In the genomic region with DNA sequence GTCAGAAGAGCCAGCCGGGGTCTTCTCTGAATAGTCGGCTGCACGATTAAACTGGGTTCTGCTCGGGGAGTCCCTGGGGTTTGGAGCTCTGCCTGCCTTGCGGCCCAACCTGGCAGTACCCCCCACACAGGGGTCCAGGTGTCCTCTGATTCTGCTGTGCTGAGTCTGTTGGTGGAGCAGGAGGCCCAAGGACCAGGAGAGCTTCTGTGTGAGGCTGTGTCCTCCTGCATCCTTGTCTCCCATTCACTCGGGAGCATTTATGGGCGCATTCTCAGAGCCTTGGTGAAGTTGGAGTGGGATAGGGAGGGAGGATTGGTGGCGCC, we compare ENCODE assay signal across 14 cellular contexts. TPM values are rescaled to one million over a fixed set of nuclear protein-coding genes. Genes with fewer than 3 reads are reported as not detected.
DNase-seq lines count a peak whose midpoint lies in the region; ATAC-seq and TF ChIP-seq lines count a peak whose summit lies in the region.
"Had no signal": no experiment of that assay in that cellular context is flagged by ENCODE, and none has a peak within 500 bp of the region (broad histone marks: within the 10 kb centered on the region; RNA-seq: fewer than 3 reads in every experiment).

No MANE protein-coding gene starts in this region.

- TF ChIP-seq CTCF in lower lobe of right lung (IDR thresholded peaks at IDR 0.05) = no peak

- H3K4me3 ChIP-seq in Karpas-422 (ENCODE audit: low read length) (peak overlapping the region; percentile 22; the same call in 1 of the 2 replicates), lower lobe of right lung (no peak overlapping the region)
- H3K4me3 ChIP-seq: hepatocyte, testis had no signal

- no peaks in the 10 kb centered on the region for H3K9me2 ChIP-seq in Karpas-422 (replicated peaks; ENCODE audit: insufficient read depth, low read length)

- H3K79me2 ChIP-seq in Karpas-422 (ENCODE audit: low read length) = no peaks in the 10 kb centered on the region

- H3K9me3 ChIP-seq in Karpas-422 (ENCODE audit: low read length) (no peaks in the 10 kb centered on the region), lower lobe of right lung (no peaks in the 10 kb centered on the region)
- H3K9me3 ChIP-seq: testis had no signal

- no peak for DNase-seq in Karpas-422
- no peak for DNase-seq in lower lobe of right lung
- no peak for DNase-seq in NCI-H1694 (lab: John Stamatoyannopoulos, UW)
- DNase-seq in activated gamma-delta T cell (lab: John Stamatoyannopoulos, UW) = no peak
- DNase-seq in iPS-NIHi11 (ENCODE audit: low spot score) = no peak
- DNase-seq: amygdala, mammary epithelial cell, NCI-H2107, testis had no signal

- H3K27me3 ChIP-seq in Karpas-422 (ENCODE audit: low read length) (no peaks in the 10 kb centered on the region), lower lobe of right lung (ENCODE audit: low read depth) (no peaks in the 10 kb centered on the region)
- H3K27me3 ChIP-seq: hepatocyte, testis had no signal

- H3K36me3 ChIP-seq in Karpas-422 (ENCODE audit: insufficient read depth, low read length) (no peaks in the 10 kb centered on the region), lower lobe of right lung (no peaks in the 10 kb centered on the region)

- intact Hi-C loops in lower lobe of right lung (cut with DNase I) = no loop called here

- H3K27ac ChIP-seq in Karpas-422 (ENCODE audit: low read length) = peak overlapping the region; percentile 89
- peak overlapping the region; percentile 46 for H3K27ac ChIP-seq in lower lobe of right lung
- H3K27ac ChIP-seq: hepatocyte, testis had no signal

- ATAC-seq in GM18502 (IDR thresholded peaks at IDR 0.05; ENCODE audit: poor library complexity, unreplicated experiment) (peak; percentile 5), GM21528 (IDR thresholded peaks at IDR 0.05; ENCODE audit: low FRiP score, unreplicated experiment) (peak; percentile 19), lower lobe of right lung (no peak), HG02885 (IDR thresholded peaks at IDR 0.05; ENCODE audit: poor library complexity, unreplicated experiment) (no peak)
- ATAC-seq: HCT116 had no signal

- H3K9ac ChIP-seq in Karpas-422 (ENCODE audit: low read length) = peak overlapping the region; percentile 64

- H3K4me2 ChIP-seq in Karpas-422 (ENCODE audit: low read depth, low read length, poor library complexity, severe bottlenecking) = peak overlapping the region; percentile 63
- H3K4me2 ChIP-seq: hepatocyte had no signal

- no peaks in the 10 kb centered on the region for H4K20me1 ChIP-seq in Karpas-422 (ENCODE audit: insufficient read depth, low read depth, low read length)

- H3K4me1 ChIP-seq in Karpas-422 (ENCODE audit: low read length) (peaks cover 45% of the 10 kb centered on the region), lower lobe of right lung (peaks cover 50% of the 10 kb centered on the region)
- H3K4me1 ChIP-seq: testis had no signal

- H2AFZ ChIP-seq in Karpas-422 (ENCODE audit: low read length) = peak overlapping the region; percentile 77; the same call in 1 of the 2 replicates
- H2AFZ ChIP-seq: hepatocyte had no signal

RNA-seq across cellular contexts. Expression of a gene that starts 14.2 kb away (rescaled TPM):
- 9.1 and 11.8 TPM in 2 replicates for total RNA-seq in Karpas-422 (2014; rRNA removed; shearing (Covaris generic); ENCODE audit: low replicate concordance)
- 34.1 TPM for total RNA-seq in lower lobe of right lung

Comparison
In these comparisons a context has a peak if more than half of its experiments do, and no peak if none do; other contexts are left out.
1. ATAC-seq: peak in GM18502 (single experiment) and GM21528 (single experiment); none in lower lobe of right lung (0 of 2) and HG02885 (single experiment).